9 cellular contexts compared by ENCODE assay signal in genomic region chr10:49161411-49161997, GRCh38. TPM values are rescaled to one million over a fixed set of nuclear protein-coding genes. Genes with fewer than 3 reads are reported as not detected.
A peak's percentile ranks its signal among the peaks of the same experiment; 100 is the strongest.
DNase-seq lines count a peak whose midpoint lies in the region; ATAC-seq, FAIRE-seq and TF ChIP-seq lines count a peak whose summit lies in the region.
"Had no signal": no experiment of that assay in that cellular context is flagged by ENCODE, and none has a peak within 500 bp of the region (broad histone marks: within the 10 kb centered on the region; RNA-seq: fewer than 3 reads in every experiment).

No MANE protein-coding gene starts in this region.

- H3K36me3 ChIP-seq in GM06990 (ENCODE audit: control insufficient read depth, insufficient read depth, low read length) = 0 out of 2 replicates have a peak, but pooled peaks cover 2% of the 10 kb centered on the region
- no peaks in the 10 kb centered on the region for H3K36me3 ChIP-seq in OCI-LY1 (ENCODE audit: insufficient read depth, low read length)
- H3K36me3 ChIP-seq in fibroblast of lung (ENCODE audit: control insufficient read depth, insufficient read depth, low read length) = no peaks in the 10 kb centered on the region
- H3K36me3 ChIP-seq in psoas muscle (ENCODE audit: insufficient read depth in 1 of 2, low read depth in 1 of 2) = no peaks in the 10 kb centered on the region

- H3F3A ChIP-seq in OCI-LY1 (ENCODE audit: insufficient read depth, low read length) = no peaks in the 10 kb centered on the region

- H3K36me3 Mint-ChIP-seq in T-helper 2 cell treated with Interferon-gamma antibody and Interleukin-4, amounts not matched to agents 5 μg/mL and 100 μg/mL, for 36 hours (ENCODE audit: low read depth) = peaks cover 31% of the 10 kb centered on the region

- DNase-seq in GM06990 (ENCODE audit: extremely low read depth, insufficient read length) (no peak), fibroblast of lung (ENCODE audit: low read depth in 2 of 2) (peak; percentile 66 to 72), psoas muscle (no peak), H54 (ENCODE audit: insufficient read length, low spot score) (no peak), GM20000 (ENCODE audit: low spot score) (no peak)
- DNase-seq in T-helper 2 cell treated with Interferon-gamma antibody and Interleukin-4, amounts not matched to agents 5 μg/mL and 100 μg/mL, for 36 hours (ENCODE audit: low spot score) = no peak
- DNase-seq: stimulated activated CD4-positive, alpha-beta T cell treated with anti-CD3 and anti-CD28 coated beads, Interleukin-4, amount 100 ng/mL, for 4 hours had no signal

- H3K9ac ChIP-seq in OCI-LY1 (ENCODE audit: low read length) = no peak overlapping the region
- no peak overlapping the region for H3K9ac ChIP-seq in fibroblast of lung (ENCODE audit: insufficient read depth, low read length)

- H3K27me3 Mint-ChIP-seq in T-helper 2 cell treated with Interferon-gamma antibody and Interleukin-4, amounts not matched to agents 5 μg/mL and 100 μg/mL, for 36 hours (ENCODE audit: low read depth) = peaks cover 7% of the 10 kb centered on the region

- H3K27me3 ChIP-seq in GM06990 (replicated peaks; ENCODE audit: control insufficient read depth, insufficient read depth, low read length) = no peaks in the 10 kb centered on the region
- no peaks in the 10 kb centered on the region for H3K27me3 ChIP-seq in OCI-LY1 (ENCODE audit: insufficient read depth, low read length)
- H3K27me3 ChIP-seq in fibroblast of lung (ENCODE audit: control insufficient read depth, insufficient read depth, low read length) = no peaks in the 10 kb centered on the region
- H3K27me3 ChIP-seq in psoas muscle (ENCODE audit: insufficient read depth in 3 of 3, low read length in 2 of 3) = no peaks in the 10 kb centered on the region

- ATAC-seq in psoas muscle = peak in 2 of 4 donors; percentile 36 to 54
- ATAC-seq in GM19328 (IDR thresholded peaks at IDR 0.05; ENCODE audit: unreplicated experiment) = no peak

- H3K27ac ChIP-seq in OCI-LY1 (ENCODE audit: low read depth, low read length, poor library complexity, severe bottlenecking) (no peak overlapping the region), fibroblast of lung (ENCODE audit: insufficient read depth, low read length) (no peak overlapping the region), psoas muscle (no peak overlapping the region)

- WGBS in psoas muscle, 3 donors = 29 to 46% (median 31%) methylated on average over 8 of the region's 8 CpGs

- peaks cover 5% of the 10 kb centered on the region for H3K4me1 ChIP-seq in OCI-LY1 (ENCODE audit: insufficient read depth, low read length, severe bottlenecking)
- peaks cover 2% of the 10 kb centered on the region for H3K4me1 ChIP-seq in fibroblast of lung (ENCODE audit: control insufficient read depth, extremely low read depth, insufficient read depth, low read length)
- H3K4me1 ChIP-seq in psoas muscle = no peaks in the 10 kb centered on the region

- H3K4me2 ChIP-seq in OCI-LY1 (ENCODE audit: low read length) (no peak overlapping the region), fibroblast of lung (ENCODE audit: extremely low read depth, insufficient read depth, low read length) (no peak overlapping the region)

- no peak for TF ChIP-seq POLR2A in H54 (IDR thresholded peaks at IDR 0.05; ENCODE audit: low read depth, low read length)

- H3K27ac Mint-ChIP-seq in T-helper 2 cell treated with Interferon-gamma antibody and Interleukin-4, amounts not matched to agents 5 μg/mL and 100 μg/mL, for 36 hours = no peak overlapping the region

- no peaks in the 10 kb centered on the region for H3K9me2 ChIP-seq in OCI-LY1 (ENCODE audit: low read depth, low read length)

- no peaks in the 10 kb centered on the region for H3K9me3 Mint-ChIP-seq in T-helper 2 cell treated with Interferon-gamma antibody and Interleukin-4, amounts not matched to agents 5 μg/mL and 100 μg/mL, for 36 hours

- no peaks in the 10 kb centered on the region for H3K9me3 ChIP-seq in OCI-LY1 (ENCODE audit: low read length)
- H3K9me3 ChIP-seq in fibroblast of lung (ENCODE audit: control insufficient read depth, insufficient read depth, low read depth, low read length) = no peaks in the 10 kb centered on the region
- H3K9me3 ChIP-seq in psoas muscle = no peaks in the 10 kb centered on the region

- intact Hi-C loops in psoas muscle (cut with DNase I) = loop anchor here (5.0 kb wide), 1 partner anchor 179 kb away; no protein-coding TSS in a partner anchor

- no peaks in the 10 kb centered on the region for H3K79me2 ChIP-seq in OCI-LY1 (ENCODE audit: insufficient read depth, low read length)
- H3K79me2 ChIP-seq in fibroblast of lung (ENCODE audit: control insufficient read depth, insufficient read depth, low read length) = no peaks in the 10 kb centered on the region

- peaks cover 32% of the 10 kb centered on the region for H3K4me1 Mint-ChIP-seq in T-helper 2 cell treated with Interferon-gamma antibody and Interleukin-4, amounts not matched to agents 5 μg/mL and 100 μg/mL, for 36 hours (ENCODE audit: low read depth)

- H3K4me3 Mint-ChIP-seq in T-helper 2 cell treated with Interferon-gamma antibody and Interleukin-4, amounts not matched to agents 5 μg/mL and 100 μg/mL, for 36 hours = no peak overlapping the region

- H2AFZ ChIP-seq in OCI-LY1 (ENCODE audit: low read length) (no peak overlapping the region), fibroblast of lung (ENCODE audit: low read length) (no peak overlapping the region)

- no peaks in the 10 kb centered on the region for H4K20me1 ChIP-seq in OCI-LY1 (ENCODE audit: insufficient read depth, low read length)
- H4K20me1 ChIP-seq in fibroblast of lung (ENCODE audit: control insufficient read depth, extremely low read depth, insufficient read depth, low read length) = no peaks in the 10 kb centered on the region

- TF ChIP-seq CTCF in GM06990 (IDR thresholded peaks at IDR 0.05; ENCODE audit: insufficient read depth, low read length, poor library complexity, severe bottlenecking) = peak; percentile 11
- TF ChIP-seq CTCF in OCI-LY1 (IDR thresholded peaks at IDR 0.05; ENCODE audit: low read length) = peak; percentile 28; the same call in 1 of the 2 replicates
- TF ChIP-seq CTCF in fibroblast of lung (conservative IDR thresholded peaks at IDR 0.05 in 1 of 2, IDR thresholded peaks at IDR 0.05 in 1 of 2; ENCODE audit: low read depth in 1 of 2, low read length in 2 of 2) = peak; percentile 50 to 51
- TF ChIP-seq CTCF in psoas muscle (IDR thresholded peaks at IDR 0.05) = peak; percentile 27
- no peak for TF ChIP-seq CTCF in GM20000 (IDR thresholded peaks at IDR 0.05; ENCODE audit: extremely low read depth, missing control alignments)

- no peak overlapping the region for H3K4me3 ChIP-seq in GM06990 (replicated peaks; ENCODE audit: low read depth, low read length)
- no peak overlapping the region for H3K4me3 ChIP-seq in OCI-LY1 (ENCODE audit: low read depth, low read length, poor library complexity, severe bottlenecking)
- no peak overlapping the region for H3K4me3 ChIP-seq in fibroblast of lung (replicated peaks in 1 of 4; ENCODE audit: control extremely low read depth in 1 of 4, insufficient read depth in 1 of 4, low read depth in 3 of 4, low read length in 4 of 4)
- no peak overlapping the region for H3K4me3 ChIP-seq in psoas muscle

- FAIRE-seq in H54 (lab: Jason Lieb, UNC) = no peak

RNA-seq across cellular contexts. Expression of gene TMEM273, which starts 26.7 kb away (rescaled TPM):
- total RNA-seq in fibroblast of lung (0.26 TPM in 1 of 2 replicates, not detected in the other), psoas muscle (10 to 100 TPM in 1 of 4 donors, 1 to 10 TPM in 3; 3.5 to 12.0 (median 6.0) TPM)
- polyA plus RNA-seq in fibroblast of lung (0.18 TPM in 1 of 2 replicates, not detected in the other), psoas muscle (1 to 10 TPM; 7.0 to 9.1 (median 7.7) TPM)
- polyA plus RNA-seq in fibroblast of lung (2012) = 0.06 TPM in 1 of 2 replicates, not detected in the other
- not detected in 2 replicates for polyA minus RNA-seq in fibroblast of lung (ENCODE audit: low replicate concordance)

RNA-seq across cellular contexts. Expression of gene FAM170B, which starts 27.7 kb away (rescaled TPM):
- not detected in 2 replicates for total RNA-seq in fibroblast of lung
- not detected in 2 replicates for polyA plus RNA-seq in fibroblast of lung
- polyA plus RNA-seq in fibroblast of lung (2012) = not detected in 2 replicates
- not detected in 2 replicates for polyA minus RNA-seq in fibroblast of lung (ENCODE audit: low replicate concordance)
- total RNA-seq in psoas muscle = not detected
- under 1 TPM in 1 of 3 donors, not detected in 2; 0.01 TPM for polyA plus RNA-seq in psoas muscle

RNA-seq across cellular contexts. Expression of gene VSTM4, which starts 46.2 kb away (rescaled TPM):
- total RNA-seq in fibroblast of lung (4.4 and 8.1 TPM in 2 replicates), psoas muscle (1 to 10 TPM; 1.8 to 4.4 (median 2.2) TPM)
- polyA plus RNA-seq in fibroblast of lung (4.5 and 27.9 TPM in 2 replicates), psoas muscle (1 to 10 TPM; 1.0 to 1.8 (median 1.1) TPM)
- polyA plus RNA-seq in fibroblast of lung (2012) = 4.1 and 25.2 TPM in 2 replicates
- polyA minus RNA-seq in fibroblast of lung (ENCODE audit: low replicate concordance) = 3.7 and 19.5 TPM in 2 replicates

Comparison
In these comparisons a context has a peak if more than half of its experiments do, and no peak if none do; other contexts are left out.
1. DNase-seq: peak in fibroblast of lung (2 of 2); none in GM06990 (single experiment), psoas muscle (0 of 2), H54 (single experiment), T-helper 2 cell treated with Interferon-gamma antibody and Interleukin-4, amounts not matched to agents 5 μg/mL and 100 μg/mL, for 36 hours (single experiment) and GM20000 (single experiment).